ENCODE assay signal across 1 cellular context in the genomic region with DNA sequence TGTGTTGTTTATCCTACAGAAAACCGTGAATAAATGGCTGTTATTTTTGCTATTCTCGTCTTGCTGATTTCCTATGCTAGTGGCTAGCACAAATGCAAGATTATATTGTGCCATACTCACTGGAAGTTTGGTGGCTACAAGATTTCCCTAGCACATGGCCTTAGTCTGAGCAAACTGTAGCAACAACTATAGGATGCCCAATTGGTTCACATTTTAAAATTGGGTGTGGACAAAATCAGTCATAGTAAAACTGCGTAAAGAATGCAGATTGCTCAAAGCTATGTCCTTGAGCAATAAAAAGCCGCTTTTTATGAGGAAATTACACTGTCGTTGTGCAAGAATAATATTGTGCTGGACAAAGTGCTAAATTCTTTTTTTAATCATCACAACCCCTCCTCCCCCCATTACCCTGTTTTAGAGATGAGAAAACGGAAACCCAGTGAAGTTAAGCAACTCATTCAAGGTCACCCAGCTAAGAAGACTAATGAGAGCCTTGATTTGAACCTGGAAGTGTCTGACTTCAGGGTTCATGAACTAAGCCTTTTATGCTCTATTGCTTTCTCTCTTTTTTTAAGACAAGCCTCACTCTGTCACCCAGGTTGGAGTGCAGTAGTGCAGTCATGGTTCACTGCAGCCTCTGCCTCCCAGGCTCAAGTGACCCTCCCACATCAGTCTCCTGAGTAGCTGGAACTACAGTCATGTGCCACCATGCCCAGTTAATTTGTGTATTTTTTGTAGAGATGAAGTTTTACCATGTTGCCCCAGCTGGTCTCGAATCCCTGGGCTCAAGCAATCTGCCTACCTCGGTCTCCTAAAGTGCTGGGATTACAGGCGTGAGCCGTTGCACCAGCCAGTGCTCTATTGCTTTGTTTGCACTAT.
TF ChIP-seq lines count a peak whose summit lies in the region.

No MANE protein-coding gene starts in this region.

TF ChIP-seq in HCT116, 20 proteins besides CTCF, POLR2A, EP300 and RAD21 (continued from another document):
- TF ChIP-seq, protein P1, sequence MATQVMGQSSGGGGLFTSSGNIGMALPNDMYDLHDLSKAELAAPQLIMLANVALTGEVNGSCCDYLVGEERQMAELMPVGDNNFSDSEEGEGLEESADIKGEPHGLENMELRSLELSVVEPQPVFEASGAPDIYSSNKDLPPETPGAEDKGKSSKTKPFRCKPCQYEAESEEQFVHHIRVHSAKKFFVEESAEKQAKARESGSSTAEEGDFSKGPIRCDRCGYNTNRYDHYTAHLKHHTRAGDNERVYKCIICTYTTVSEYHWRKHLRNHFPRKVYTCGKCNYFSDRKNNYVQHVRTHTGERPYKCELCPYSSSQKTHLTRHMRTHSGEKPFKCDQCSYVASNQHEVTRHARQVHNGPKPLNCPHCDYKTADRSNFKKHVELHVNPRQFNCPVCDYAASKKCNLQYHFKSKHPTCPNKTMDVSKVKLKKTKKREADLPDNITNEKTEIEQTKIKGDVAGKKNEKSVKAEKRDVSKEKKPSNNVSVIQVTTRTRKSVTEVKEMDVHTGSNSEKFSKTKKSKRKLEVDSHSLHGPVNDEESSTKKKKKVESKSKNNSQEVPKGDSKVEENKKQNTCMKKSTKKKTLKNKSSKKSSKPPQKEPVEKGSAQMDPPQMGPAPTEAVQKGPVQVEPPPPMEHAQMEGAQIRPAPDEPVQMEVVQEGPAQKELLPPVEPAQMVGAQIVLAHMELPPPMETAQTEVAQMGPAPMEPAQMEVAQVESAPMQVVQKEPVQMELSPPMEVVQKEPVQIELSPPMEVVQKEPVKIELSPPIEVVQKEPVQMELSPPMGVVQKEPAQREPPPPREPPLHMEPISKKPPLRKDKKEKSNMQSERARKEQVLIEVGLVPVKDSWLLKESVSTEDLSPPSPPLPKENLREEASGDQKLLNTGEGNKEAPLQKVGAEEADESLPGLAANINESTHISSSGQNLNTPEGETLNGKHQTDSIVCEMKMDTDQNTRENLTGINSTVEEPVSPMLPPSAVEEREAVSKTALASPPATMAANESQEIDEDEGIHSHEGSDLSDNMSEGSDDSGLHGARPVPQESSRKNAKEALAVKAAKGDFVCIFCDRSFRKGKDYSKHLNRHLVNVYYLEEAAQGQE (IDR thresholded peaks at IDR 0.05; ENCODE audit: low read depth) = no peak
